9 cellular contexts compared by ENCODE assay signal in genomic region chr1:2494323-2494693, GRCh38. TPM values are rescaled to one million over a fixed set of nuclear protein-coding genes. Genes with fewer than 3 reads are reported as not detected.
A peak's percentile ranks its signal among the peaks of the same experiment; 100 is the strongest.
DNase-seq lines count a peak whose midpoint lies in the region; ATAC-seq and TF ChIP-seq lines count a peak whose summit lies in the region.
"Had no signal": no experiment of that assay in that cellular context is flagged by ENCODE, and none has a peak within 500 bp of the region (broad histone marks: within the 10 kb centered on the region; RNA-seq: fewer than 3 reads in every experiment).

No MANE protein-coding gene starts in this region.

- TF ChIP-seq CTCF in Panc1 (IDR thresholded peaks at IDR 0.05) = no peak
- TF ChIP-seq CTCF in fibroblast of pulmonary artery (IDR thresholded peaks at IDR 0.05; ENCODE audit: low read length, missing control alignments) = no peak

- POLR2A ChIA-PET in Panc1 (lab: Charles Lee) = no interaction called here

- H3K9me3 ChIP-seq in Panc1 (ENCODE audit: control insufficient read depth, insufficient read depth, low read depth, low read length) = no peaks in the 10 kb centered on the region

- no TSS peak for BruUV-seq in Panc1 (replicated peaks; lab: Mats Ljungman, UMichigan)

- H3K36me3 ChIP-seq in Panc1 (ENCODE audit: control insufficient read depth, insufficient read depth, low read length) = no peaks in the 10 kb centered on the region

- H3K27me3 ChIP-seq in Panc1 (ENCODE audit: control insufficient read depth, insufficient read depth, low read length) = no peaks in the 10 kb centered on the region

- in situ Hi-C loops in Panc1 (cut with HindIII; ENCODE audit: low pct_unique_long_range_greater_than_20kb, low sequenced_read_pairs) = no loop called here

- CTCF ChIA-PET in Panc1 (lab: Charles Lee) = no interaction called here

- intact Hi-C loops in Panc1 (cut with micrococcal nuclease; ENCODE audit: unreplicated experiment) = loop anchor here (10.0 kb wide), 1 partner anchor 560 kb away; no protein-coding TSS in a partner anchor

- H3K27ac ChIP-seq in Panc1 (ENCODE audit: low read length) = peak overlapping the region; percentile 48; the same call in 1 of the 2 replicates

- H3K4me3 ChIP-seq in Panc1 (ENCODE audit: low read depth in 2 of 2, low read length in 2 of 2) (no peak overlapping the region), fibroblast of pulmonary artery (replicated peaks; ENCODE audit: low read depth, low read length) (no peak overlapping the region)

- peak; percentile 71 for ATAC-seq in Panc1
- ATAC-seq in HG03159 (IDR thresholded peaks at IDR 0.05; ENCODE audit: unreplicated experiment) = no peak

- H3K4me1 ChIP-seq in Panc1 (ENCODE audit: control insufficient read depth, insufficient read depth, low read length) = peaks cover 22% of the 10 kb centered on the region

- peak; percentile 76 for DNase-seq in H4 (ENCODE audit: low spot score)
- DNase-seq in Panc1 (ENCODE audit: low read depth, low spot score) = peak; percentile 45
- peak; percentile 24 for DNase-seq in fibroblast of pulmonary artery (ENCODE audit: low read depth)
- peak; percentile 34 for DNase-seq in stromal cell of bone marrow (ENCODE audit: low read depth)
- no peak for DNase-seq in mesenteric fat pad (ENCODE audit: low spot score)
- DNase-seq in stimulated activated CD4-positive, alpha-beta T cell treated with anti-CD3 and anti-CD28 coated beads, Interleukin-4, amount 100 ng/mL, for 1 hour = no peak
- DNase-seq: NCI-H1436 treated with DMSO at 0.1 percent for 48 hours had no signal

RNA-seq across cellular contexts. Expression of gene PLCH2, which starts 18.2 kb away (rescaled TPM):
- total RNA-seq in H4 (2014; rRNA removed; shearing (Covaris generic)) = 0.02 TPM in 1 of 2 replicates, not detected in the other
- total RNA-seq in Panc1 (2021; ENCODE audit: unreplicated experiment) (41.2 TPM), mesenteric fat pad (0.55 TPM)
- polyA plus RNA-seq in Panc1 (2012; ENCODE audit: insufficient read length) = 69.7 TPM
- total RNA-seq: progenitor cell of endocrine pancreas had no signal

RNA-seq across cellular contexts. Expression of gene PANK4, which starts 32.1 kb away (rescaled TPM):
- total RNA-seq in H4 (2014; rRNA removed; shearing (Covaris generic)) = 10.9 and 12.5 TPM in 2 replicates
- total RNA-seq in Panc1 (2021; ENCODE audit: unreplicated experiment) = 35.9 TPM
- 26.7 TPM for polyA plus RNA-seq in Panc1 (2012; ENCODE audit: insufficient read length)
- total RNA-seq in mesenteric fat pad = 23.0 TPM

RNA-seq across cellular contexts. Expression of gene HES5, which starts 35.8 kb away (rescaled TPM):
- not detected in 2 replicates for total RNA-seq in H4 (2014; rRNA removed; shearing (Covaris generic))
- total RNA-seq in Panc1 (2021; ENCODE audit: unreplicated experiment) = not detected
- polyA plus RNA-seq in Panc1 (2012; ENCODE audit: insufficient read length) = not detected
- total RNA-seq in mesenteric fat pad = 0.58 TPM

Comparison
In these comparisons a context has a peak if more than half of its experiments do, and no peak if none do; other contexts are left out.
1. DNase-seq: peak in H4 (single experiment), Panc1 (single experiment), fibroblast of pulmonary artery (single experiment) and stromal cell of bone marrow (single experiment); none in mesenteric fat pad (single experiment) and stimulated activated CD4-positive, alpha-beta T cell treated with anti-CD3 and anti-CD28 coated beads, Interleukin-4, amount 100 ng/mL, for 1 hour (single experiment).
2. RNA of gene PLCH2, which starts 18.2 kb away (total RNA-seq): 41.2 TPM in Panc1 (single experiment); 0.55 TPM in mesenteric fat pad (single experiment) and 0.02 TPM in H4; every median in the first group is over 10 times any median in the second.